ENCODE assay signal across 8 cellular contexts in the genomic region with DNA sequence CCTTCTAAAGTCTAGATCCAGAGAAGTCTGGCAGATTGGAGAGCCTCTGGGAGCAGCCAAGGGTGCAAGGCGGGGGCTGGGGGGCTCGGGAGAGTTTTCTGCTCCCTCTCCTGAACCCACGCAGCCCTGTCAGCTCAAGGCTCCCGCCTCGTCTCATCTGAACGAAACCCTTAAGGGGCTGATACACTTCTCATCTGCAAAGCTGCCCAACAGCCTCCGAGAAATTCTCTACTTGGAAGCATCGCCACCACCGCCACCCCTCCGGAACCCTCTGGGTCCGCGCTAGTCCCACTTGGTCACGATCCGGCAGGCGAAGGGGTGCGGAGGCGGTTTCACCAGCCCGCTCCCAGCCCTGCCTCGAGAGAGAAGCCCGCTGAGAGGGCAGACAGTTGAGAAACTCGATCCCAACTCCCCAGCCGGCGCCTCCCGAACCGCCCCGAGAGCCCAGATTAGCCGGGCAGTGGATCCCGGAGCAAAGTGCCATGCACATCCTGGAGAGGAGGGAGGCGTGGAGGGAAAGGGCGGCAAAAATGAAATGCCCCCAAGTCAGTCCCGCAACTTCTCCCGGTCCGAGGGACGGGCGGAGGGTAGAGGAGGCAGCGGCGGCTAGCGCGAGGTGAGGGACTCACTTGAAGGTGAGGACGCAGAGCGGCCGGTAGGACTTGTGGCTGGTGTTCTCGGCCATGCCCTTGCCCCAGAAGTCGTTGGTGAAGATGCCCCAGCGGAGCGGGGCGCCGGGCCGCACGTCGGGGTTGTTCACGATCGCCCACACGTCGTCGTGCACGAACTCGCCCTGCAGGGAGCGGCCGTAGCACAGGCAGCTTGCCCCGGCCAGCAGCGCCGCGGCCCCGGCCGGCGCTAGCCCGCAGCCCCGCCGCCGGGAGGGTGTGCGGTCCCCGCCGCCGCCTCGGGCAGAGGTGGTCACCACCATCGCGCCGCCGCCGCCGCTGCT. TPM values are rescaled to one million over a fixed set of nuclear protein-coding genes. Genes with fewer than 3 reads are reported as not detected.
A peak's percentile ranks its signal among the peaks of the same experiment; 100 is the strongest.
DNase-seq lines count a peak whose midpoint lies in the region; ATAC-seq, FAIRE-seq and TF ChIP-seq lines count a peak whose summit lies in the region.

No MANE protein-coding gene starts in this region.

- H3K4me3 Mint-ChIP-seq in CD8-positive, alpha-beta memory T cell: no peak overlapping the region

- H3K27ac Mint-ChIP-seq in CD8-positive, alpha-beta memory T cell: no peak overlapping the region

- WGBS in urinary bladder: under 1% methylated on average over 82 of the region's 82 CpGs

- DNase-seq in PC-3 (peak; percentile 14), endothelial cell of umbilical vein (ENCODE audit: low read depth, low spot score) (peak; percentile 49), mucosa of gallbladder (ENCODE audit: low spot score) (peak; percentile 14), GM12891 (ENCODE audit: insufficient read length, low spot score) (no peak)
- DNase-seq in CD8-positive, alpha-beta memory T cell: no peak

- H3K79me2 ChIP-seq in PC-3 (ENCODE audit: low read length) (no peaks in the 10 kb centered on the region), endothelial cell of umbilical vein (ENCODE audit: control insufficient read depth, insufficient read depth, low read length) (no peaks in the 10 kb centered on the region)

- no peaks in the 10 kb centered on the region for H3F3A ChIP-seq in PC-3 (ENCODE audit: low read length, unreplicated experiment)

- H3K9me2 ChIP-seq in PC-3 (replicated peaks; ENCODE audit: low read length): no peaks in the 10 kb centered on the region

- H3K4me3 ChIP-seq in PC-3 (ENCODE audit: low read length): peak overlapping the region; percentile 69
- peak overlapping the region; percentile 44 to 71 (median 60) for H3K4me3 ChIP-seq in endothelial cell of umbilical vein (replicated peaks in 1 of 3; ENCODE audit: insufficient read depth in 1 of 3, low read depth in 1 of 3, low read length in 3 of 3)
- H3K4me3 ChIP-seq in urinary bladder (ENCODE audit: low read depth, low read length): peak overlapping the region; percentile 92
- no peak overlapping the region for H3K4me3 ChIP-seq in CD8-positive, alpha-beta memory T cell (ENCODE audit: low read length)

- H3K27ac ChIP-seq in PC-3 (ENCODE audit: low read length): no peak overlapping the region
- no peak overlapping the region for H3K27ac ChIP-seq in endothelial cell of umbilical vein (ENCODE audit: insufficient read depth, low read depth, low read length)
- peak overlapping the region; percentile 68 for H3K27ac ChIP-seq in urinary bladder (ENCODE audit: low read depth)
- H3K27ac ChIP-seq in CD8-positive, alpha-beta memory T cell (ENCODE audit: low read depth, low read length): no peak overlapping the region

- H3K36me3 ChIP-seq in PC-3 (ENCODE audit: low read depth, low read length): no peaks in the 10 kb centered on the region
- no peaks in the 10 kb centered on the region for H3K36me3 ChIP-seq in endothelial cell of umbilical vein (ENCODE audit: control insufficient read depth in 2 of 2, extremely low read depth in 1 of 2, insufficient read depth in 2 of 2, low read length in 2 of 2)
- no peaks in the 10 kb centered on the region for H3K36me3 ChIP-seq in urinary bladder (ENCODE audit: insufficient read depth)
- no peaks in the 10 kb centered on the region for H3K36me3 ChIP-seq in CD8-positive, alpha-beta memory T cell (ENCODE audit: insufficient read depth, low read length)

- intact Hi-C loops in PC-3 (cut with micrococcal nuclease): loop anchor here (1.0 to 10.0 kb wide), 2 partner anchors 231 to 502 kb away; no protein-coding TSS in a partner anchor
- intact Hi-C loops in endothelial cell of umbilical vein (cut with micrococcal nuclease): loop anchor here (1.0 to 10.0 kb wide), 5 partner anchors 188 to 1024 kb away; no protein-coding TSS in a partner anchor

- H3K9me3 ChIP-seq in PC-3 (ENCODE audit: low read length): no peaks in the 10 kb centered on the region
- H3K9me3 ChIP-seq in endothelial cell of umbilical vein (replicated peaks; ENCODE audit: control insufficient read depth, insufficient read depth, low read length): no peaks in the 10 kb centered on the region
- no peaks in the 10 kb centered on the region for H3K9me3 ChIP-seq in CD8-positive, alpha-beta memory T cell (ENCODE audit: low read length)

- H4K20me1 ChIP-seq in PC-3 (ENCODE audit: low read length) (no peaks in the 10 kb centered on the region), endothelial cell of umbilical vein (replicated peaks; ENCODE audit: control insufficient read depth, extremely low read depth, insufficient read depth, low read length) (no peaks in the 10 kb centered on the region)

- no peak overlapping the region for H3K9ac ChIP-seq in PC-3 (ENCODE audit: low read length)
- H3K9ac ChIP-seq in endothelial cell of umbilical vein (replicated peaks; ENCODE audit: extremely low read depth, insufficient read depth, low read length): peak overlapping the region; percentile 34

- H2AFZ ChIP-seq in PC-3 (ENCODE audit: low read length) (peak overlapping the region; percentile 42; the same call in 1 of the 2 replicates), endothelial cell of umbilical vein (ENCODE audit: low read depth, low read length) (peak overlapping the region; percentile 99)

- ATAC-seq in GM18508 (IDR thresholded peaks at IDR 0.05; ENCODE audit: insufficient read depth, unreplicated experiment) (peak; percentile 9), HG02642 (IDR thresholded peaks at IDR 0.05; ENCODE audit: poor library complexity, unreplicated experiment) (peak; percentile 21), PC-3 (peak; percentile 44)

- H3K36me3 Mint-ChIP-seq in CD8-positive, alpha-beta memory T cell: no peaks in the 10 kb centered on the region

- H3K4me1 ChIP-seq in PC-3 (ENCODE audit: insufficient read depth, low read length) (no peaks in the 10 kb centered on the region), endothelial cell of umbilical vein (ENCODE audit: control insufficient read depth, extremely low read depth, insufficient read depth, low read length) (peaks cover 16% of the 10 kb centered on the region), urinary bladder (ENCODE audit: insufficient read depth) (peaks cover 3% of the 10 kb centered on the region)
- H3K4me1 ChIP-seq in CD8-positive, alpha-beta memory T cell (ENCODE audit: insufficient read depth, low read length): no peaks in the 10 kb centered on the region

- H3K9me1 ChIP-seq in endothelial cell of umbilical vein (replicated peaks; ENCODE audit: control insufficient read depth, extremely low read depth, insufficient read depth, low read length): no peaks in the 10 kb centered on the region

- H3K27me3 Mint-ChIP-seq in CD8-positive, alpha-beta memory T cell: peaks cover 25 to 52% of the 10 kb centered on the region in 2 donors

- TF ChIP-seq POLR2A in endothelial cell of umbilical vein (IDR thresholded peaks at IDR 0.05; ENCODE audit: low read depth, low read length) (no peak), GM12891 (IDR thresholded peaks at IDR 0.05; ENCODE audit: low read depth, low read length) (no peak)

- dilution Hi-C loops in endothelial cell of umbilical vein (cut with MboI; ENCODE audit: extremely low pct_ligation_motif_present, low sequenced_read_pairs): no loop called here

- peaks cover 0 to 5% (median 0%) of the 10 kb centered on the region in 3 donors for H3K4me1 Mint-ChIP-seq in CD8-positive, alpha-beta memory T cell

- TF ChIP-seq CTCF in PC-3 (conservative IDR thresholded peaks at IDR 0.05; ENCODE audit: low read depth, low read length) (no peak), endothelial cell of umbilical vein (IDR thresholded peaks at IDR 0.05; ENCODE audit: extremely low read depth in 1 of 2, insufficient read depth in 1 of 2, low read depth in 1 of 2, low read length in 2 of 2) (no peak)

- BruUV-seq in PC-3 (replicated peaks; lab: Mats Ljungman, UMichigan) (no TSS peak), endothelial cell of umbilical vein (replicated peaks; lab: Mats Ljungman, UMichigan) (no TSS peak)

- POLR2A ChIA-PET in PC-3 (lab: Charles Lee; ENCODE audit: unreplicated experiment): interaction anchor here (0.7 kb wide), 1 partner anchor 351 kb away, joined by 3 read pairs; no protein-coding TSS in a partner anchor
- POLR2A ChIA-PET in endothelial cell of umbilical vein (lab: Charles Lee): no interaction called here
- POLR2A ChIA-PET in CD8-positive, alpha-beta memory T cell (lab: Charles Lee): no interaction called here

- H3K27me3 ChIP-seq in PC-3 (ENCODE audit: low read length): peaks cover 57% of the 10 kb centered on the region
- peaks cover 4 to 15% of the 10 kb centered on the region in 2 experiments for H3K27me3 ChIP-seq in endothelial cell of umbilical vein (ENCODE audit: control insufficient read depth in 2 of 2, insufficient read depth in 2 of 2, low read length in 2 of 2)
- H3K27me3 ChIP-seq in CD8-positive, alpha-beta memory T cell (ENCODE audit: insufficient read depth, low read length, poor library complexity, severe bottlenecking): no peaks in the 10 kb centered on the region

- CTCF ChIA-PET in PC-3 (lab: Charles Lee): no interaction called here
- CTCF ChIA-PET in endothelial cell of umbilical vein (lab: Charles Lee): interaction anchor here (1.0 to 1.2 kb wide), 3 partner anchors 17 to 230 kb away, joined by 3 to 4 read pairs (median 4); no protein-coding TSS in a partner anchor
- CTCF ChIA-PET in CD8-positive, alpha-beta memory T cell (lab: Charles Lee): no interaction called here

- H3K9me3 Mint-ChIP-seq in CD8-positive, alpha-beta memory T cell: peaks cover 0 to 7% (median 0%) of the 10 kb centered on the region in 5 donors

- peak overlapping the region; percentile 55 for H3K4me2 ChIP-seq in PC-3 (ENCODE audit: low read length)
- peak overlapping the region; percentile 91 for H3K4me2 ChIP-seq in endothelial cell of umbilical vein (ENCODE audit: insufficient read depth, low read length)

- FAIRE-seq in endothelial cell of umbilical vein (lab: Jason Lieb, UNC) (no peak), GM12891 (lab: Jason Lieb, UNC) (no peak)

TF ChIP-seq in endothelial cell of umbilical vein, 7 proteins besides CTCF, POLR2A, EP300 and RAD21 (continues in another document):
- no peak for TF ChIP-seq FOS (IDR thresholded peaks at IDR 0.05; ENCODE audit: borderline replicate concordance, insufficient read depth, low read length)

TF ChIP-seq in GM12891, 5 proteins besides CTCF, POLR2A, EP300 and RAD21 (continues in another document):
- no peak for TF ChIP-seq SPI1 (IDR thresholded peaks at IDR 0.05; ENCODE audit: low read depth, low read length)

RNA-seq across cellular contexts. Expression of a gene that starts 0.6 kb away (rescaled TPM):
- total RNA-seq in PC-3 (2014; rRNA removed): 5.8 TPM in 2 replicates
- total RNA-seq in endothelial cell of umbilical vein: 5.1 and 5.4 TPM in 2 replicates
- 5.8 and 5.9 TPM in 2 replicates for polyA plus RNA-seq in endothelial cell of umbilical vein
- 2.9 and 3.5 TPM in 2 replicates for polyA plus RNA-seq in endothelial cell of umbilical vein (2011; cell fraction: cytosol; rRNA removed)
- 4.2 and 5.3 TPM in 2 replicates for polyA plus RNA-seq in endothelial cell of umbilical vein (2011; cell fraction: nucleus; rRNA removed)
- 1.00 and 1.4 TPM in 2 replicates for polyA plus RNA-seq in endothelial cell of umbilical vein (2012)
- 27.9 and 30.5 TPM in 2 replicates for polyA minus RNA-seq in endothelial cell of umbilical vein
- 44.2 TPM for polyA minus RNA-seq in endothelial cell of umbilical vein (2011; cell fraction: cytosol; rRNA and poly(A)+ RNA removed)
- 18.5 and 19.9 TPM in 2 replicates for polyA minus RNA-seq in endothelial cell of umbilical vein (2011; cell fraction: nucleus; rRNA and poly(A)+ RNA removed)
- total RNA-seq in mucosa of gallbladder: 20.6 TPM
- 24.8 TPM for total RNA-seq in urinary bladder
- 30.3 TPM for polyA plus RNA-seq in urinary bladder
- polyA plus RNA-seq in GM12891 (2012; ENCODE audit: low read depth, missing spikeins): 0.10 TPM
- total RNA-seq in CD8-positive, alpha-beta memory T cell: not detected
- not detected for polyA plus RNA-seq in CD8-positive, alpha-beta memory T cell

Comparison
In these comparisons a context has a peak if more than half of its experiments do, and no peak if none do; other contexts are left out.
1. DNase-seq: peak in PC-3 (single experiment), endothelial cell of umbilical vein (single experiment) and mucosa of gallbladder (single experiment); none in GM12891 (single experiment) and CD8-positive, alpha-beta memory T cell (0 of 5).
2. Peak in every context shown above with its lines, with median percentiles within 50 percentile points of each other: ATAC-seq.